Comparison of ENCODE assay signal across 12 cellular contexts in genomic region chr20:24497851-24498250, GRCh38. TPM values are rescaled to one million over a fixed set of nuclear protein-coding genes. Genes with fewer than 3 reads are reported as not detected.
DNase-seq lines count a peak whose midpoint lies in the region; ATAC-seq, FAIRE-seq and TF ChIP-seq lines count a peak whose summit lies in the region.
"Had no signal": no experiment of that assay in that cellular context is flagged by ENCODE, and none has a peak within 500 bp of the region (broad histone marks: within the 10 kb centered on the region; RNA-seq: fewer than 3 reads in every experiment).

No MANE protein-coding gene starts in this region.

- no peaks in the 10 kb centered on the region for H3K4me1 ChIP-seq in small intestine (ENCODE audit: control insufficient read depth in 2 of 2, insufficient read depth in 1 of 2, low read depth in 1 of 2, low read length in 1 of 2)

- FAIRE-seq in bronchial epithelial cell (lab: Jason Lieb, UNC): no peak
- no peak for FAIRE-seq in small intestine (lab: Jason Lieb, UNC)

- ATAC-seq in GM21515 (IDR thresholded peaks at IDR 0.05; ENCODE audit: unreplicated experiment): no peak

- peak; percentile 70 for DNase-seq in DMS 273 (lab: John Stamatoyannopoulos, UW; ENCODE audit: unreplicated experiment)
- DNase-seq in DMS 273 treated with DMSO at 0.1 percent for 48 hours (lab: John Stamatoyannopoulos, UW): no peak
- DNase-seq in NCI-H2029 (lab: John Stamatoyannopoulos, UW): peak; percentile 91
- peak; percentile 64 for DNase-seq in bronchial epithelial cell (ENCODE audit: low read depth)
- DNase-seq in small intestine: peak; percentile 13
- DNase-seq in middle frontal gyrus (ENCODE audit: extremely low spot score, low spot score): no peak
- no peak for DNase-seq in activated CD4-positive, CD25-positive, alpha-beta regulatory T cell treated with anti-CD3 and anti-CD28 coated beads, Interleukin-2, amount 50 U/mL, for 72 hours
- DNase-seq: activated naive CD8-positive, alpha-beta T cell treated with anti-CD3 and anti-CD28 coated beads, Interleukin-2, amount 10 ng/mL, durations not matched to agents 7 days and 5 days; effector memory CD4-positive, alpha-beta T cell had no signal

- H3K9me3 ChIP-seq in small intestine (ENCODE audit: control insufficient read depth, low read depth): no peaks in the 10 kb centered on the region

- no peaks in the 10 kb centered on the region for H3K27me3 ChIP-seq in bronchial epithelial cell (ENCODE audit: control insufficient read depth, insufficient read depth, low read length)
- H3K27me3 ChIP-seq in small intestine (ENCODE audit: control insufficient read depth in 2 of 2, insufficient read depth in 2 of 2, low read length in 2 of 2): no peaks in the 10 kb centered on the region

- no peak for TF ChIP-seq CTCF in bronchial epithelial cell (IDR thresholded peaks at IDR 0.05; ENCODE audit: insufficient read depth, low read length, severe bottlenecking)

- H3K27ac ChIP-seq in small intestine (ENCODE audit: low read depth in 1 of 2, low read length in 1 of 2): no peak overlapping the region
- H3K27ac ChIP-seq: 22Rv1 had no signal

- H3K4me3 ChIP-seq in bronchial epithelial cell (ENCODE audit: low read depth, low read length): no peak overlapping the region
- H3K4me3 ChIP-seq in small intestine (ENCODE audit: low read depth in 1 of 2, low read length in 2 of 2): no peak overlapping the region

- WGBS in small intestine, 3 donors: 15 to 46% (median 15%) methylated on average over 2 of the region's 2 CpGs

- H3K36me3 ChIP-seq in bronchial epithelial cell (ENCODE audit: control insufficient read depth, insufficient read depth, low read length): no peaks in the 10 kb centered on the region
- H3K36me3 ChIP-seq in small intestine (ENCODE audit: control insufficient read depth in 2 of 2, insufficient read depth in 2 of 2, low read length in 2 of 2): no peaks in the 10 kb centered on the region

RNA-seq across cellular contexts. Expression of gene SYNDIG1, which starts 28.4 kb away (rescaled TPM):
- not detected in 2 replicates for total RNA-seq in bronchial epithelial cell
- 1 to 10 TPM in 1 of 3 donors, under 1 TPM in 1, not detected in 1; 0.90 to 1.9 TPM for polyA plus RNA-seq in small intestine
- total RNA-seq: activated naive CD8-positive, alpha-beta T cell treated with anti-CD3 and anti-CD28 coated beads, Interleukin-2, amount 10 ng/mL, durations not matched to agents 7 days and 5 days; myocyte had no signal

Comparison
In these comparisons a context has a peak if more than half of its experiments do, and no peak if none do; other contexts are left out.
1. DNase-seq: peak in DMS 273 (single experiment), NCI-H2029 (single experiment), bronchial epithelial cell (single experiment) and small intestine (single experiment); none in DMS 273 treated with DMSO at 0.1 percent for 48 hours (single experiment), middle frontal gyrus (single experiment) and activated CD4-positive, CD25-positive, alpha-beta regulatory T cell treated with anti-CD3 and anti-CD28 coated beads, Interleukin-2, amount 50 U/mL, for 72 hours (single experiment).